1 cellular context compared by ENCODE assay signal in the genomic region with DNA sequence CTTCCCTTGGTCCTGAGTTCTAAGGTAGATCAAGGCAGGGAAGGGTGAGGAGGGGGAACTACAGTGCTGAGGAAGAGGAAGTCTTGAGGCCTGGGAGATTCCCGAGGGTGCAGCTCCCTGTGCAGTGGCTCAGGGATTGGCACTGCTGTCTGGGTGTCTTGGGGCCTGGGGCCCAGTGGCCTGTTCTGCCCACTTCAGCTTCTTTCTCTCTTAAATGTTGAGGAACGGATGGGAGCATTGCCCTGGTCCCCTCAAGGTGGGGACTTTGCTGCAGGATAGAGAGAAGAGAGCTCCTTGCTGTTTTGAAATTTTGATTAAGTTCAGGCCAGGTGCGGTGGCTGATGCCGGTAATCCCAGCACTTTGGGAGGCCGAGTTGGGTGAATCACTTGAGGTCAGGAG.
TF ChIP-seq lines count a peak whose summit lies in the region.

No MANE protein-coding gene starts in this region.

TF ChIP-seq in H1, 55 proteins besides CTCF, POLR2A, EP300 and RAD21:
- TF ChIP-seq YY1 (IDR thresholded peaks at IDR 0.05; ENCODE audit: low read depth, low read length) (no peak), CEBPB (IDR thresholded peaks at IDR 0.05; ENCODE audit: low read depth, low read length) (no peak), ASH2L (IDR thresholded peaks at IDR 0.05; ENCODE audit: low read length) (no peak), JUND (IDR thresholded peaks at IDR 0.05; ENCODE audit: low read length) (no peak), HDAC2 (IDR thresholded peaks at IDR 0.05; ENCODE audit: borderline replicate concordance in 1 of 2, low read depth in 2 of 2, low read length in 2 of 2) (no peak), POU5F1 (IDR thresholded peaks at IDR 0.05; ENCODE audit: low read depth, low read length) (no peak), SIN3A (conservative IDR thresholded peaks at IDR 0.05 in 1 of 2, IDR thresholded peaks at IDR 0.05 in 1 of 2; ENCODE audit: low read depth in 1 of 2, low read length in 2 of 2) (no peak), CHD1 (IDR thresholded peaks at IDR 0.05; ENCODE audit: low read depth, low read length) (no peak), CREB1 (IDR thresholded peaks at IDR 0.05) (no peak), SP1 (IDR thresholded peaks at IDR 0.05; ENCODE audit: low read depth, low read length) (no peak), HDAC6 (IDR thresholded peaks at IDR 0.05; ENCODE audit: low read depth, low read length) (no peak), MAX (IDR thresholded peaks at IDR 0.05) (no peak), TAF7 (optimal IDR thresholded peaks at IDR 0.05; ENCODE audit: borderline replicate concordance, low read depth, low read length) (no peak), NANOG (IDR thresholded peaks at IDR 0.05; ENCODE audit: insufficient read depth, low read depth, low read length, poor library complexity, severe bottlenecking) (no peak), POLR2AphosphoS5 (IDR thresholded peaks at IDR 0.05; ENCODE audit: low read depth, low read length) (no peak)
- TF ChIP-seq, protein P1, sequence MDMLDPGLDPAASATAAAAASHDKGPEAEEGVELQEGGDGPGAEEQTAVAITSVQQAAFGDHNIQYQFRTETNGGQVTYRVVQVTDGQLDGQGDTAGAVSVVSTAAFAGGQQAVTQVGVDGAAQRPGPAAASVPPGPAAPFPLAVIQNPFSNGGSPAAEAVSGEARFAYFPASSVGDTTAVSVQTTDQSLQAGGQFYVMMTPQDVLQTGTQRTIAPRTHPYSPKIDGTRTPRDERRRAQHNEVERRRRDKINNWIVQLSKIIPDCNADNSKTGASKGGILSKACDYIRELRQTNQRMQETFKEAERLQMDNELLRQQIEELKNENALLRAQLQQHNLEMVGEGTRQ (IDR thresholded peaks at IDR 0.05; ENCODE audit: low read length): no peak
- TF ChIP-seq, protein P2, sequence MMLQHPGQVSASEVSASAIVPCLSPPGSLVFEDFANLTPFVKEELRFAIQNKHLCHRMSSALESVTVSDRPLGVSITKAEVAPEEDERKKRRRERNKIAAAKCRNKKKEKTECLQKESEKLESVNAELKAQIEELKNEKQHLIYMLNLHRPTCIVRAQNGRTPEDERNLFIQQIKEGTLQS (IDR thresholded peaks at IDR 0.05; ENCODE audit: insufficient read depth, low read depth, low read length): no peak
